In the genomic region with DNA sequence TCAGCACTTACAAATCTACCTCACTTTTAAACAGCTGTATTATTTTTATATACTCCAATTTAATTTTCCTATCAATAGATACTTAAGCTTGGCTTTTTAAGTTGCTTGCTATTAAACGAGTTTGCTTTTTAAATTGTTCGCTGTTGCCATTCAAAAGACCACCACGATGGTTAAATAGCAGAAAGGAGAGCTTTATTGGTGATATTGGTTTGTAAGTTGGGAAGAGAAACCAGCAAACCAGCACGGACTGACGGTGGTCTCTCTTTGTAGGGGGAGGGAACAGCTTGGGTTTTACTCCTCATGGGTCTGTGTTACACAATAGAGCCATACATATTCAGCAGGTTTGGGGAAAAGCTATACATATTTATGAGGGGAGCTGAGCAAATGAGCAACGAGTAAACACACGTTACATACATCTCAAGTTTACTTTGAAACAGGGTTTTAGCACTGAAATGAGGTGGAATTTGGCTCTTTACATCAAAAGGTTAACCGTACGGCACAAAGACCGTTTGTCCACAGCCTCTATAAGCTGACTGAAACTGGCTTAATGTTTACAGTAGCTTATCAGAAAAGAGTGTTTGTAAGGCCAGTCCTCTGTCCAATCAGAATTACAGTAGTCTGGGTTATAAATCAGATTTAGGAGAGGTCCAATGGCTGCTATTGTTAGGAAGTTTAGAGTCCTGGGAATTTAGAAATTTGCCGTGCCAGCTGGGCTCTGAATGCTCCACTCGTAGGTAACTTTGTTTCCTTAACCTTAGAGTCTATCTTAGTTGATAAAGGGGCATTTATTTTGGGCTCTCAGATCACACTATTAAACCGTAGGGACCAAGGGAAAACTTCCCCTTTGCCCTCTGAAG, we compare ENCODE assay signal across 25 cellular contexts.
DNase-seq lines count a peak whose midpoint lies in the region; ATAC-seq and TF ChIP-seq lines count a peak whose summit lies in the region.
"Had no signal": no experiment of that assay in that cellular context is flagged by ENCODE, and none has a peak within 500 bp of the region (broad histone marks: within the 10 kb centered on the region; RNA-seq: fewer than 3 reads in every experiment).

No MANE protein-coding gene starts in this region.

- peaks cover 9% of the 10 kb centered on the region; the same call in 1 of the 2 replicates for H3K9me3 ChIP-seq in SK-N-SH
- H3K9me3 ChIP-seq in mucosa of descending colon, result no peaks in the 10 kb centered on the region

- intact Hi-C loops in dorsolateral prefrontal cortex (cut with DNase I), result no loop called here
- intact Hi-C loops in mucosa of descending colon (cut with DNase I, micrococcal nuclease), result no loop called here

- CTCF ChIA-PET in SK-N-SH (lab: Yijun Ruan, JAX), result interaction anchor here (1.1 to 2.4 kb wide), 4 partner anchors 12 to 252 kb away, joined by 3 to 8 read pairs (median 4); no protein-coding TSS in a partner anchor

- DNase-seq in SK-N-SH (no peak), dorsolateral prefrontal cortex (no peak), mucosa of descending colon (peak in 1 of 3 donors; percentile 12), brain microvascular endothelial cell (no peak), NCI-H2029 treated with DMSO at 0.1 percent for 48 hours (lab: John Stamatoyannopoulos, UW) (no peak)
- DNase-seq: activated CD4-positive, alpha-beta T cell treated with anti-CD3 and anti-CD28 coated beads for 36 hours; activated CD8-positive, alpha-beta T cell treated with anti-CD3 and anti-CD28 coated beads, Interleukin-2, amount 10 ng/mL, durations not matched to agents 7 days and 5 days; activated naive CD4-positive, alpha-beta T cell treated with anti-CD3 and anti-CD28 coated beads, Interleukin-2, amount 50 U/mL, for 16 hours; Calu3; effector memory CD4-positive, alpha-beta T cell; erythroblast; Karpas-422; naive thymus-derived CD8-positive, alpha-beta T cell; NCI-H1417; NCI-H2029; NCI-H226; NCI-H526 treated with DMSO at 0.1 percent for 48 hours; PC-9; Right ventricle myocardium superior; substantia nigra; upper lobe of left lung had no signal

- H3K4me1 ChIP-seq in SK-N-SH (ENCODE audit: control insufficient read depth in 1 of 2, insufficient read depth in 2 of 2, low read depth in 1 of 2, low read length in 1 of 2) (no peaks in the 10 kb centered on the region), mucosa of descending colon (ENCODE audit: low read depth) (peaks cover 8% of the 10 kb centered on the region)
- H3K4me1 ChIP-seq: upper lobe of left lung had no signal

- H3K9me2 ChIP-seq in SK-N-SH, result no peaks in the 10 kb centered on the region

- TF ChIP-seq RAD21 in SK-N-SH (IDR thresholded peaks at IDR 0.05; ENCODE audit: low read length), result no peak

- H2AFZ ChIP-seq in SK-N-SH (ENCODE audit: low read depth), result peak overlapping the region; percentile 14; the same call in 1 of the 2 replicates
- H2AFZ ChIP-seq: PC-9 had no signal

- WGBS in SK-N-SH (ENCODE audit: low lambda C conversion rate), result 30% methylated on average over 13 of the region's 13 CpGs

- no peaks in the 10 kb centered on the region for H3K79me2 ChIP-seq in SK-N-SH (ENCODE audit: insufficient read depth)

- no peak for TF ChIP-seq EP300 in SK-N-SH (IDR thresholded peaks at IDR 0.05; ENCODE audit: borderline replicate concordance in 1 of 2, low read depth in 1 of 2, low read length in 1 of 2)

- in situ Hi-C loops in brain microvascular endothelial cell (cut with HindIII; ENCODE audit: low pct_ligation_motif_present, low sequenced_read_pairs), result no loop called here

- H4K20me1 ChIP-seq in SK-N-SH (ENCODE audit: insufficient read depth), result no peaks in the 10 kb centered on the region

- H3K4me3 ChIP-seq in SK-N-SH (ENCODE audit: low read depth in 2 of 2, low read length in 1 of 2), result no peak overlapping the region
- peak overlapping the region in 31 of 59 donors; percentile 0 to 48 (median 18) for H3K4me3 ChIP-seq in dorsolateral prefrontal cortex
- H3K4me3 ChIP-seq in mucosa of descending colon, result no peak overlapping the region
- H3K4me3 ChIP-seq in brain microvascular endothelial cell (ENCODE audit: low read depth, low read length), result no peak overlapping the region
- H3K4me3 ChIP-seq: PC-9, upper lobe of left lung had no signal

- H3K4me2 ChIP-seq in SK-N-SH, result no peak overlapping the region
- H3K4me2 ChIP-seq: PC-9 had no signal

- POLR2A ChIA-PET in SK-N-SH (lab: Yijun Ruan, JAX), result no interaction called here

- H3K27me3 ChIP-seq in SK-N-SH (ENCODE audit: insufficient read depth), result no peaks in the 10 kb centered on the region
- H3K27me3 ChIP-seq in dorsolateral prefrontal cortex, result peaks cover 0 to under 1% (median 0%) of the 10 kb centered on the region in 45 donors
- no peaks in the 10 kb centered on the region for H3K27me3 ChIP-seq in brain microvascular endothelial cell (replicated peaks)
- H3K27me3 ChIP-seq: upper lobe of left lung had no signal

- no peak overlapping the region for H3K9ac ChIP-seq in SK-N-SH

- H3K36me3 ChIP-seq in SK-N-SH (replicated peaks in 1 of 2; ENCODE audit: control insufficient read depth in 1 of 2, insufficient read depth in 2 of 2, low read length in 1 of 2) (no peaks in the 10 kb centered on the region), mucosa of descending colon (ENCODE audit: low read depth) (no peaks in the 10 kb centered on the region), brain microvascular endothelial cell (replicated peaks) (no peaks in the 10 kb centered on the region)
- H3K36me3 ChIP-seq: upper lobe of left lung had no signal

- H3K27ac ChIP-seq in SK-N-SH (ENCODE audit: low read depth in 2 of 2, low read length in 1 of 2), result no peak overlapping the region
- peak overlapping the region in 1 of 59 donors; percentile 3 for H3K27ac ChIP-seq in dorsolateral prefrontal cortex
- H3K27ac ChIP-seq in brain microvascular endothelial cell, result no peak overlapping the region
- H3K27ac ChIP-seq: PC-9, upper lobe of left lung had no signal

- no peak for TF ChIP-seq CTCF in SK-N-SH (IDR thresholded peaks at IDR 0.05)
- TF ChIP-seq CTCF in dorsolateral prefrontal cortex (IDR thresholded peaks at IDR 0.05 in 54 of 56, conservative IDR thresholded peaks at IDR 0.05 in 2 of 56; ENCODE audit: low read depth in 1 of 56, partially characterized antibody in 56 of 56), result no peak
- no peak for TF ChIP-seq CTCF in mucosa of descending colon (IDR thresholded peaks at IDR 0.05)
- TF ChIP-seq CTCF in brain microvascular endothelial cell (IDR thresholded peaks at IDR 0.05; ENCODE audit: low read depth, low read length, missing control alignments), result no peak

- ATAC-seq in SK-N-SH treated with all-trans-retinoic acid at 6 μM for 48 hours (no peak), mucosa of descending colon (peak; percentile 97), HG02623 (IDR thresholded peaks at IDR 0.05; ENCODE audit: unreplicated experiment) (no peak), GM21360 (IDR thresholded peaks at IDR 0.05; ENCODE audit: unreplicated experiment) (no peak)
- ATAC-seq: activated CD4-positive, alpha-beta T cell treated with anti-CD3 and anti-CD28 coated beads for 36 hours; activated CD8-positive, alpha-beta T cell treated with anti-CD3 and anti-CD28 coated beads, Interleukin-2, amount 10 ng/mL, durations not matched to agents 7 days and 5 days; naive thymus-derived CD8-positive, alpha-beta T cell; stimulated activated effector memory CD8-positive, alpha-beta T cell treated with anti-CD3 and anti-CD28 coated beads, Interleukin-12 subunit alpha, Interleukin-12 subunit beta, amount 100 ng/mL, for 72 hours had no signal

- no peaks in the 10 kb centered on the region for H3F3A ChIP-seq in SK-N-SH (replicated peaks; ENCODE audit: insufficient read depth)

TF ChIP-seq in SK-N-SH, 30 proteins besides CTCF, POLR2A, EP300 and RAD21 (continues in another document):
- TF ChIP-seq TEAD4 (IDR thresholded peaks at IDR 0.05; ENCODE audit: borderline replicate concordance, insufficient read depth) (no peak), TAF1 (IDR thresholded peaks at IDR 0.05; ENCODE audit: borderline replicate concordance, low read depth, low read length) (no peak), RCOR1 (IDR thresholded peaks at IDR 0.05; ENCODE audit: low read length) (no peak), ELF1 (IDR thresholded peaks at IDR 0.05) (no peak), GATA2 (CRISPR knock-in tag; IDR thresholded peaks at IDR 0.05) (no peak), FOSL2 (IDR thresholded peaks at IDR 0.05; ENCODE audit: borderline replicate concordance, low read depth) (no peak)

TF ChIP-seq in SK-N-SH treated with all-trans-retinoic acid at 6 μM for 48 hours, 23 proteins besides CTCF, POLR2A, EP300 and RAD21 (continues in another document):
- no peak for TF ChIP-seq ZFP30 (CRISPR knock-in tag; IDR thresholded peaks at IDR 0.05)
- no peak for TF ChIP-seq ESRRG (CRISPR knock-in tag; IDR thresholded peaks at IDR 0.05)
- no peak for TF ChIP-seq SNAI2 (CRISPR knock-in tag; IDR thresholded peaks at IDR 0.05)
- no peak for TF ChIP-seq POU6F1 (CRISPR knock-in tag; IDR thresholded peaks at IDR 0.05; ENCODE audit: borderline replicate concordance, low read depth)
- no peak for TF ChIP-seq ZFP3 (CRISPR knock-in tag; IDR thresholded peaks at IDR 0.05)
- no peak for TF ChIP-seq ZC3H10 (CRISPR knock-in tag; IDR thresholded peaks at IDR 0.05)
- TF ChIP-seq PPARA (CRISPR knock-in tag; IDR thresholded peaks at IDR 0.05; ENCODE audit: borderline replicate concordance), result no peak
- no peak for TF ChIP-seq TCF4 (CRISPR knock-in tag; IDR thresholded peaks at IDR 0.05; ENCODE audit: borderline replicate concordance)
- no peak for TF ChIP-seq GLIS3 (CRISPR knock-in tag; IDR thresholded peaks at IDR 0.05)
- TF ChIP-seq ZNF565 (CRISPR knock-in tag; conservative IDR thresholded peaks at IDR 0.05; ENCODE audit: low read depth), result no peak

Comparison
In these comparisons a context has a peak if more than half of its experiments do, and no peak if none do; other contexts are left out.
1. H3K4me3 ChIP-seq: peak in dorsolateral prefrontal cortex (31 of 59); none in SK-N-SH (0 of 2), mucosa of descending colon (single experiment) and brain microvascular endothelial cell (single experiment).